10 cellular contexts compared by ENCODE assay signal in genomic region chr2:177251165-177251542, GRCh38. TPM values are rescaled to one million over a fixed set of nuclear protein-coding genes. Genes with fewer than 3 reads are reported as not detected.
A peak's percentile ranks its signal among the peaks of the same experiment; 100 is the strongest.
DNase-seq lines count a peak whose midpoint lies in the region; ATAC-seq and TF ChIP-seq lines count a peak whose summit lies in the region.
"Had no signal": no experiment of that assay in that cellular context is flagged by ENCODE, and none has a peak within 500 bp of the region (broad histone marks: within the 10 kb centered on the region; RNA-seq: fewer than 3 reads in every experiment).

No MANE protein-coding gene starts in this region.

- H3K4me1 Mint-ChIP-seq in IgD-negative memory B cell (peaks cover 40 to 63% (median 53%) of the 10 kb centered on the region in 3 donors), nephron progenitor cell (peaks cover 40% of the 10 kb centered on the region)
- peaks cover 84% of the 10 kb centered on the region for H3K4me1 Mint-ChIP-seq in dendritic cell treated with granulocyte-macrophage colony-stimulating factor and Interleukin-4, amounts not matched to agents 40 ng/mL and 50 ng/mL, for 4 days (ENCODE audit: low read depth)

- in situ Hi-C loops in brain microvascular endothelial cell (cut with HindIII; ENCODE audit: low pct_ligation_motif_present, low sequenced_read_pairs): no loop called here

- H3K4me1 ChIP-seq in effector memory CD4-positive, alpha-beta T cell (ENCODE audit: control insufficient read depth, insufficient read depth, low read length, poor library complexity, severe bottlenecking): peaks cover 29% of the 10 kb centered on the region

- H3K4me3 Mint-ChIP-seq in IgD-negative memory B cell: peak overlapping the region in 1 of 4 donors; percentile 85
- H3K4me3 Mint-ChIP-seq in dendritic cell treated with granulocyte-macrophage colony-stimulating factor and Interleukin-4, amounts not matched to agents 40 ng/mL and 50 ng/mL, for 4 days: peak overlapping the region; percentile 55
- no peak overlapping the region for H3K4me3 Mint-ChIP-seq in nephron progenitor cell

- H3K27me3 Mint-ChIP-seq in IgD-negative memory B cell (no peaks in the 10 kb centered on the region), nephron progenitor cell (ENCODE audit: low read depth, poor library complexity) (no peaks in the 10 kb centered on the region)
- no peaks in the 10 kb centered on the region for H3K27me3 Mint-ChIP-seq in dendritic cell treated with granulocyte-macrophage colony-stimulating factor and Interleukin-4, amounts not matched to agents 40 ng/mL and 50 ng/mL, for 4 days

- H3K9me3 Mint-ChIP-seq in IgD-negative memory B cell: no peaks in the 10 kb centered on the region
- no peaks in the 10 kb centered on the region for H3K9me3 Mint-ChIP-seq in dendritic cell treated with granulocyte-macrophage colony-stimulating factor and Interleukin-4, amounts not matched to agents 40 ng/mL and 50 ng/mL, for 4 days
- H3K9me3 Mint-ChIP-seq in nephron progenitor cell: no peaks in the 10 kb centered on the region

- no peaks in the 10 kb centered on the region for H3K9me3 ChIP-seq in effector memory CD4-positive, alpha-beta T cell (ENCODE audit: control insufficient read depth, low read length)

- intact Hi-C loops in dendritic cell treated with granulocyte-macrophage colony-stimulating factor and Interleukin-4, amounts not matched to agents 40 ng/mL and 50 ng/mL, for 4 days (cut with micrococcal nuclease): loop anchor here (10.0 kb wide), 1 partner anchor 144 kb away; the partner anchor contains the start of gene AGPS

- TF ChIP-seq CTCF in 22Rv1 (IDR thresholded peaks at IDR 0.05): no peak
- TF ChIP-seq CTCF in nephron progenitor cell (IDR thresholded peaks at IDR 0.05): no peak
- TF ChIP-seq CTCF in brain microvascular endothelial cell (IDR thresholded peaks at IDR 0.05; ENCODE audit: low read depth, low read length, missing control alignments): no peak

- peak overlapping the region; percentile 33 to 75 (median 75) for H3K27ac Mint-ChIP-seq in IgD-negative memory B cell
- H3K27ac Mint-ChIP-seq in dendritic cell treated with granulocyte-macrophage colony-stimulating factor and Interleukin-4, amounts not matched to agents 40 ng/mL and 50 ng/mL, for 4 days: peak overlapping the region; percentile 75
- H3K27ac Mint-ChIP-seq in nephron progenitor cell: peak overlapping the region; percentile 99

- H3K27ac ChIP-seq in 22Rv1: 0 out of 2 replicates have a peak overlapping the region, but pooled peaks have one; percentile 7
- no peak overlapping the region for H3K27ac ChIP-seq in brain microvascular endothelial cell
- no peak overlapping the region for H3K27ac ChIP-seq in effector memory CD4-positive, alpha-beta T cell (ENCODE audit: insufficient read depth, low read length, poor library complexity, severe bottlenecking)

- H3K4me3 ChIP-seq in brain microvascular endothelial cell (ENCODE audit: low read depth, low read length): no peak overlapping the region
- H3K4me3 ChIP-seq in effector memory CD4-positive, alpha-beta T cell (ENCODE audit: insufficient read depth, low read depth, low read length, poor library complexity, severe bottlenecking): no peak overlapping the region

- no peak for DNase-seq in nephron progenitor cell
- DNase-seq in cortex of kidney (lab: John Stamatoyannopoulos, UW): no peak
- DNase-seq in brain microvascular endothelial cell: no peak
- DNase-seq in effector memory CD4-positive, alpha-beta T cell: no peak
- DNase-seq: NCI-H187, PC-3 had no signal

- peaks cover 1% of the 10 kb centered on the region for H3K36me3 Mint-ChIP-seq in IgD-negative memory B cell
- H3K36me3 Mint-ChIP-seq in dendritic cell treated with granulocyte-macrophage colony-stimulating factor and Interleukin-4, amounts not matched to agents 40 ng/mL and 50 ng/mL, for 4 days (ENCODE audit: low read depth): peaks cover 72% of the 10 kb centered on the region
- H3K36me3 Mint-ChIP-seq in nephron progenitor cell (ENCODE audit: low read depth): peaks cover 44% of the 10 kb centered on the region

- H3K36me3 ChIP-seq in brain microvascular endothelial cell (replicated peaks): no peaks in the 10 kb centered on the region
- H3K36me3 ChIP-seq in effector memory CD4-positive, alpha-beta T cell (ENCODE audit: control insufficient read depth, insufficient read depth, low read length): no peaks in the 10 kb centered on the region

- no peaks in the 10 kb centered on the region for H3K27me3 ChIP-seq in brain microvascular endothelial cell (replicated peaks)
- H3K27me3 ChIP-seq in effector memory CD4-positive, alpha-beta T cell (replicated peaks; ENCODE audit: control insufficient read depth, insufficient read depth, low read length, poor library complexity, severe bottlenecking): no peaks in the 10 kb centered on the region

- no peak for ATAC-seq in GM21576 (IDR thresholded peaks at IDR 0.05; ENCODE audit: unreplicated experiment)

RNA-seq across cellular contexts. Expression of gene NFE2L2, which starts 13.4 kb away (rescaled TPM):
- polyA plus RNA-seq in IgD-negative memory B cell: 41.7 TPM

RNA-seq across cellular contexts. Expression of gene HNRNPA3, which starts 38.6 kb away (rescaled TPM):
- 55.3 TPM for polyA plus RNA-seq in IgD-negative memory B cell
